ENCODE assay signal across 31 cellular contexts in genomic region chr1:199452627-199453026, GRCh38.
"Had no signal": no experiment of that assay in that cellular context is flagged by ENCODE, and none has a peak within 500 bp of the region (broad histone marks: within the 10 kb centered on the region; RNA-seq: fewer than 3 reads in every experiment).

No MANE protein-coding gene starts in this region.

- FAIRE-seq: endometrium, kidney, small intestine had no signal

- H3K36me3 ChIP-seq: esophagus squamous epithelium, heart right ventricle, left lung, neutrophil, right lobe of liver, suprapubic skin, transverse colon, upper lobe of right lung, uterus had no signal

- H3K4me3 ChIP-seq: coronary artery, esophagus squamous epithelium, heart right ventricle, left lung, mucosa of descending colon, right lobe of liver, suprapubic skin, transverse colon, upper lobe of right lung, uterus had no signal

- H3K27me3 Mint-ChIP-seq: progenitor cell of endocrine pancreas had no signal

- ATAC-seq: heart right ventricle; left lung; mucosa of descending colon; natural killer cell treated with Interleukin-12 subunit alpha and Interleukin-12 subunit beta and Interleukin-15 and Interleukin-18, amount 100 ng/mL, for 72 hours; right lobe of liver; stimulated activated naive CD8-positive, alpha-beta T cell treated with anti-CD3 and anti-CD28 coated beads, Interleukin-15, amount 100 ng/mL, for 72 hours; upper lobe of right lung had no signal

- H3K9me3 Mint-ChIP-seq: mesothelial cell of epicardium; natural killer cell treated with Interleukin-12 subunit alpha and Interleukin-12 subunit beta and Interleukin-15 and Interleukin-18, amount 100 ng/mL, for 72 hours; neural crest cell; stimulated activated naive CD8-positive, alpha-beta T cell treated with anti-CD3 and anti-CD28 coated beads, Interleukin-15, amount 100 ng/mL, for 72 hours had no signal

- H3K36me3 Mint-ChIP-seq: mesothelial cell of epicardium; naive B cell; natural killer cell treated with Interleukin-12 subunit alpha and Interleukin-12 subunit beta and Interleukin-15 and Interleukin-18, amount 100 ng/mL, for 72 hours had no signal

- DNase-seq: dermis blood vessel endothelial cell; effector memory CD4-positive, alpha-beta T cell; erythroblast; esophagus squamous epithelium; foreskin melanocyte; glutamatergic neuron; heart right ventricle; hippocampal formation; kidney; left lung; mesenchymal stem cell; mucosa of descending colon; naive B cell; right lobe of liver; small intestine; stimulated activated CD4-positive, alpha-beta T cell treated with anti-CD3 and anti-CD28 coated beads, Interleukin-1b, Interleukin-23, amount 100 ng/mL, for 48 hours; stimulated activated CD4-positive, alpha-beta T cell treated with anti-CD3 and anti-CD28 coated beads, Interleukin-4, amount 100 ng/mL, for 1 hour; stimulated activated CD8-positive, alpha-beta memory T cell treated with anti-CD3 and anti-CD28 coated beads, Interleukin-4, amount 100 ng/mL, for 48 hours; stimulated activated naive CD4-positive, alpha-beta T cell; stimulated activated naive CD8-positive, alpha-beta T cell treated with anti-CD3 and anti-CD28 coated beads, Interleukin-15, amount 100 ng/mL, for 72 hours; transverse colon; upper lobe of right lung; uterus had no signal

- H3K27ac Mint-ChIP-seq: mesothelial cell of epicardium; naive B cell; natural killer cell treated with Interleukin-12 subunit alpha and Interleukin-12 subunit beta and Interleukin-15 and Interleukin-18, amount 100 ng/mL, for 72 hours; progenitor cell of endocrine pancreas; stimulated activated naive CD8-positive, alpha-beta T cell treated with anti-CD3 and anti-CD28 coated beads, Interleukin-15, amount 100 ng/mL, for 72 hours had no signal

- H3K4me3 Mint-ChIP-seq: mesothelial cell of epicardium; naive B cell; natural killer cell treated with Interleukin-12 subunit alpha and Interleukin-12 subunit beta and Interleukin-15 and Interleukin-18, amount 100 ng/mL, for 72 hours; neural crest cell; stimulated activated naive CD8-positive, alpha-beta T cell treated with anti-CD3 and anti-CD28 coated beads, Interleukin-15, amount 100 ng/mL, for 72 hours had no signal

- H3K4me1 Mint-ChIP-seq: mesothelial cell of epicardium; naive B cell; stimulated activated naive CD8-positive, alpha-beta T cell treated with anti-CD3 and anti-CD28 coated beads, Interleukin-15, amount 100 ng/mL, for 72 hours had no signal

- H3K27me3 ChIP-seq: esophagus squamous epithelium, heart right ventricle, left lung, neutrophil, right lobe of liver, suprapubic skin, transverse colon, upper lobe of right lung, uterus had no signal
